ENCODE assay signal across 9 cellular contexts in genomic region chr6:110399219-110400071, GRCh38. TPM values are rescaled to one million over a fixed set of nuclear protein-coding genes. Genes with fewer than 3 reads are reported as not detected.
DNase-seq lines count a peak whose midpoint lies in the region; ATAC-seq and TF ChIP-seq lines count a peak whose summit lies in the region.
"Had no signal": no experiment of that assay in that cellular context is flagged by ENCODE, and none has a peak within 500 bp of the region (broad histone marks: within the 10 kb centered on the region; RNA-seq: fewer than 3 reads in every experiment).

No MANE protein-coding gene starts in this region.

- H3K9ac ChIP-seq in Loucy (ENCODE audit: low read depth, low read length, poor library complexity, severe bottlenecking), result peak overlapping the region; percentile 24

- H3K9me3 ChIP-seq in Loucy (ENCODE audit: insufficient read depth, low read depth, low read length) (no peaks in the 10 kb centered on the region), thymus (ENCODE audit: control insufficient read depth) (no peaks in the 10 kb centered on the region)
- no peaks in the 10 kb centered on the region for H3K9me3 ChIP-seq in effector memory CD4-positive, alpha-beta T cell (ENCODE audit: control insufficient read depth, low read length)

- no peaks in the 10 kb centered on the region for H3K9me2 ChIP-seq in Loucy (replicated peaks; ENCODE audit: low read depth, low read length)

- no peak overlapping the region for H3K27ac ChIP-seq in effector memory CD4-positive, alpha-beta T cell (ENCODE audit: insufficient read depth, low read length, poor library complexity, severe bottlenecking)
- no peak overlapping the region for H3K27ac ChIP-seq in thymus (ENCODE audit: low read depth)

- no peaks in the 10 kb centered on the region for H3F3A ChIP-seq in Loucy (ENCODE audit: low read depth)

- no peaks in the 10 kb centered on the region for H3K79me2 ChIP-seq in Loucy (ENCODE audit: insufficient read depth, low read length)

- peak overlapping the region; percentile 21 for H3K4me3 ChIP-seq in Loucy (ENCODE audit: low read length, poor library complexity, severe bottlenecking)
- peak overlapping the region; percentile 22 for H3K4me3 ChIP-seq in effector memory CD4-positive, alpha-beta T cell (ENCODE audit: insufficient read depth, low read depth, low read length, poor library complexity, severe bottlenecking)
- peak overlapping the region; percentile 41 for H3K4me3 ChIP-seq in thymus (ENCODE audit: low read length)

- ATAC-seq in GM19351 (IDR thresholded peaks at IDR 0.05; ENCODE audit: unreplicated experiment), result no peak

- no peak for TF ChIP-seq CTCF in Loucy (conservative IDR thresholded peaks at IDR 0.05; ENCODE audit: low read length)

- DNase-seq in effector memory CD4-positive, alpha-beta T cell, result no peak
- peak; percentile 7 to 8 for DNase-seq in lung microvascular endothelial cell (ENCODE audit: low read depth in 2 of 2)
- DNase-seq in C1 segment of cervical spinal cord (lab: John Stamatoyannopoulos, UW), result no peak
- DNase-seq in posterior vena cava (ENCODE audit: low spot score), result no peak
- DNase-seq: NCI-H1048, RPMI8226 had no signal

- H3K36me3 ChIP-seq in Loucy (ENCODE audit: insufficient read depth, low read length), result no peaks in the 10 kb centered on the region
- H3K36me3 ChIP-seq in effector memory CD4-positive, alpha-beta T cell (ENCODE audit: control insufficient read depth, insufficient read depth, low read length), result no peaks in the 10 kb centered on the region
- H3K36me3 ChIP-seq in thymus (ENCODE audit: control insufficient read depth, insufficient read depth), result no peaks in the 10 kb centered on the region

- no peaks in the 10 kb centered on the region for H4K20me1 ChIP-seq in Loucy (ENCODE audit: insufficient read depth, low read length, poor library complexity, severe bottlenecking)

- no peaks in the 10 kb centered on the region for H3K27me3 ChIP-seq in Loucy (ENCODE audit: insufficient read depth, low read length, poor library complexity, severe bottlenecking)
- H3K27me3 ChIP-seq in effector memory CD4-positive, alpha-beta T cell (replicated peaks; ENCODE audit: control insufficient read depth, insufficient read depth, low read length, poor library complexity, severe bottlenecking), result no peaks in the 10 kb centered on the region
- no peaks in the 10 kb centered on the region for H3K27me3 ChIP-seq in thymus (ENCODE audit: control insufficient read depth, insufficient read depth)

- 61% methylated on average over 43 of the region's 43 CpGs for WGBS in thymus

- intact Hi-C loops in posterior vena cava (cut with DNase I), result loop anchor here (5.0 to 10.0 kb wide), 3 partner anchors 215 to 1972 kb away; partner anchors contain the start of gene CDC40 (in 1 of the 2)

- H3K4me2 ChIP-seq in Loucy (ENCODE audit: low read depth, low read length, poor library complexity, severe bottlenecking), result peak overlapping the region; percentile 49

- H2AFZ ChIP-seq in Loucy (ENCODE audit: low read length), result no peak overlapping the region

- H3K4me1 ChIP-seq in Loucy (ENCODE audit: insufficient read depth, low read length, poor library complexity, severe bottlenecking) (peaks cover 23% of the 10 kb centered on the region), thymus (ENCODE audit: control insufficient read depth, insufficient read depth, low read length) (no peaks in the 10 kb centered on the region)
- H3K4me1 ChIP-seq in effector memory CD4-positive, alpha-beta T cell (ENCODE audit: control insufficient read depth, insufficient read depth, low read length, poor library complexity, severe bottlenecking), result no peaks in the 10 kb centered on the region

RNA-seq across cellular contexts. Expression of gene DDO, which starts 15.9 kb away (rescaled TPM):
- total RNA-seq in lung microvascular endothelial cell (1.7 and 2.6 TPM in 2 replicates), posterior vena cava (1 to 10 TPM; 1.9 to 2.7 TPM)
- 0.64 TPM for polyA plus RNA-seq in thymus

RNA-seq across cellular contexts. Expression of gene METTL24, which starts 41.3 kb away (rescaled TPM):
- total RNA-seq in lung microvascular endothelial cell (not detected in 2 replicates), posterior vena cava (10 to 100 TPM; 12.0 to 17.2 TPM)
- polyA plus RNA-seq in thymus, result 0.50 TPM

Comparison
In these comparisons a context has a peak if more than half of its experiments do, and no peak if none do; other contexts are left out.
1. DNase-seq: peak in lung microvascular endothelial cell (2 of 2); none in effector memory CD4-positive, alpha-beta T cell (0 of 3), C1 segment of cervical spinal cord (0 of 14) and posterior vena cava (single experiment).
2. RNA of gene METTL24, which starts 41.3 kb away (total RNA-seq): 12.0 to 17.2 TPM in posterior vena cava; not detected in lung microvascular endothelial cell; every median in the first group is over 10 times any median in the second.
3. Peak in every context shown above with its lines, with median percentiles within 50 percentile points of each other: H3K4me3 ChIP-seq.